In the genomic region with DNA sequence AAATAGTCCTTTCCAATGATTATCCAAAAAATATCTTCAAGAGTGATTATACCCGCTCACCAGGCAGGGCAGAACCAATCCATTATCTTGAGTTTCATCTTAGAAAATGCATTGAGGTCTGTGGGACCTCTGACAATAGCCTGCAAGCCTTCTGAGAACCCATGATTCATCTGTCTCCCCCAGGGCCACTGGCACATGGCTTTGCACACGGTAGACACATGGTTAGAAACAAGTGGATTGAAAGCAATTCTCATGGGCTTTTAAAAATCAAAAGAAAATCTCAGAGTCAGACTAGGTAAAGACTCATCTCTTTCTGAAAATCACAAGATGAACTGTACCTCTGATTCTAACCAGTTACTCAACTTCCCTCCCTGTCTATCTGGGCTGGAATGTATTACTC, we compare ENCODE assay signal across 16 cellular contexts. TPM values are rescaled to one million over a fixed set of nuclear protein-coding genes. Genes with fewer than 3 reads are reported as not detected.
DNase-seq lines count a peak whose midpoint lies in the region; ATAC-seq lines count a peak whose summit lies in the region.
"Had no signal": no experiment of that assay in that cellular context is flagged by ENCODE, and none has a peak within 500 bp of the region (broad histone marks: within the 10 kb centered on the region; RNA-seq: fewer than 3 reads in every experiment).

No MANE protein-coding gene starts in this region.

- H3K9me3 ChIP-seq in BLaER1, result peaks cover 10% of the 10 kb centered on the region

- DNase-seq in activated T-cell treated with anti-CD3 and anti-CD28 coated beads, Interleukin-2, amount 50 U/mL, for 72 hours, result no peak
- no peak for DNase-seq in activated T-cell treated with anti-CD3 and anti-CD28 coated beads, Interleukin-2, amount 50 U/mL, for 24 hours
- DNase-seq in SK-MEL-5 (ENCODE audit: low read depth, low spot score), result peak; percentile 28
- no peak for DNase-seq in stimulated activated effector memory CD8-positive, alpha-beta T cell treated with anti-CD3 and anti-CD28 coated beads, Interleukin-12 subunit alpha, Interleukin-12 subunit beta, amount 100 ng/mL, for 72 hours (ENCODE audit: low spot score in 2 of 2)
- no peak for DNase-seq in GOT3 (lab: John Stamatoyannopoulos, UW)
- no peak for DNase-seq in activated naive CD4-positive, alpha-beta T cell treated with anti-CD3 and anti-CD28 coated beads for 36 hours
- DNase-seq: AML-193; Calu3; CD8-positive, alpha-beta T cell; DMS79 treated with DMSO at 0.1 percent for 48 hours; GF-D8; H9 had no signal

- no peaks in the 10 kb centered on the region for H3K36me3 ChIP-seq in BLaER1

- peaks cover 56% of the 10 kb centered on the region for H3K27me3 Mint-ChIP-seq in activated T-cell treated with anti-CD3 and anti-CD28 coated beads, Interleukin-2, amount 50 U/mL, for 72 hours (ENCODE audit: low read depth)
- H3K27me3 Mint-ChIP-seq in activated T-cell treated with anti-CD3 and anti-CD28 coated beads, Interleukin-2, amount 50 U/mL, for 24 hours, result peaks cover 67% of the 10 kb centered on the region
- H3K27me3 Mint-ChIP-seq in activated naive CD4-positive, alpha-beta T cell treated with anti-CD3 and anti-CD28 coated beads for 36 hours (ENCODE audit: low read depth), result peaks cover 16% of the 10 kb centered on the region

- H3K27ac ChIP-seq in BLaER1, result no peak overlapping the region
- H3K27ac ChIP-seq: 22Rv1, A549 had no signal

- H3K4me3 ChIP-seq in BLaER1, result no peak overlapping the region
- H3K4me3 ChIP-seq: A549 had no signal

- no peaks in the 10 kb centered on the region for H4K20me1 ChIP-seq in BLaER1

- intact Hi-C loops in activated naive CD4-positive, alpha-beta T cell treated with anti-CD3 and anti-CD28 coated beads for 36 hours (cut with micrococcal nuclease), result loop anchor here (5.0 kb wide), 2 partner anchors 353 to 598 kb away; no protein-coding TSS in a partner anchor

- peak; percentile 55 to 57 for ATAC-seq in activated T-cell treated with anti-CD3 and anti-CD28 coated beads, Interleukin-2, amount 50 U/mL, for 72 hours (replicated peaks in 1 of 2)
- peak; percentile 41 for ATAC-seq in stimulated activated effector memory CD8-positive, alpha-beta T cell treated with anti-CD3 and anti-CD28 coated beads, Interleukin-12 subunit alpha, Interleukin-12 subunit beta, amount 100 ng/mL, for 72 hours
- ATAC-seq: A549; CD8-positive, alpha-beta T cell had no signal

- H3K4me1 Mint-ChIP-seq in activated T-cell treated with anti-CD3 and anti-CD28 coated beads, Interleukin-2, amount 50 U/mL, for 72 hours (ENCODE audit: low read depth), result peaks cover 8% of the 10 kb centered on the region
- H3K4me1 Mint-ChIP-seq in activated T-cell treated with anti-CD3 and anti-CD28 coated beads, Interleukin-2, amount 50 U/mL, for 24 hours (ENCODE audit: low read depth), result peaks cover 20% of the 10 kb centered on the region
- peaks cover 21% of the 10 kb centered on the region for H3K4me1 Mint-ChIP-seq in stimulated activated effector memory CD8-positive, alpha-beta T cell treated with anti-CD3 and anti-CD28 coated beads, Interleukin-12 subunit alpha, Interleukin-12 subunit beta, amount 100 ng/mL, for 72 hours
- H3K4me1 Mint-ChIP-seq in activated naive CD4-positive, alpha-beta T cell treated with anti-CD3 and anti-CD28 coated beads for 36 hours (ENCODE audit: low read depth), result peaks cover 3% of the 10 kb centered on the region

- H3K4me1 ChIP-seq in BLaER1, result peaks cover 38% of the 10 kb centered on the region

- in situ Hi-C loops in SK-MEL-5 (cut with HindIII; ENCODE audit: low pct_unique_long_range_greater_than_20kb, low sequenced_read_pairs), result loop anchor here (25.0 kb wide), 2 partner anchors 173 to 477 kb away; partner anchors contain the start of genes EDN3 and STX16

- H3K4me3 Mint-ChIP-seq in activated T-cell treated with anti-CD3 and anti-CD28 coated beads, Interleukin-2, amount 50 U/mL, for 72 hours, result no peak overlapping the region
- H3K4me3 Mint-ChIP-seq in activated T-cell treated with anti-CD3 and anti-CD28 coated beads, Interleukin-2, amount 50 U/mL, for 24 hours, result no peak overlapping the region
- no peak overlapping the region for H3K4me3 Mint-ChIP-seq in stimulated activated effector memory CD8-positive, alpha-beta T cell treated with anti-CD3 and anti-CD28 coated beads, Interleukin-12 subunit alpha, Interleukin-12 subunit beta, amount 100 ng/mL, for 72 hours
- no peak overlapping the region for H3K4me3 Mint-ChIP-seq in activated naive CD4-positive, alpha-beta T cell treated with anti-CD3 and anti-CD28 coated beads for 36 hours
- H3K4me3 Mint-ChIP-seq: CD8-positive, alpha-beta T cell; H9; IgD-negative memory B cell had no signal

- no peak overlapping the region for H3K9ac ChIP-seq in BLaER1

- peaks cover 2 to 3% of the 10 kb centered on the region in 2 donors for H3K9me3 Mint-ChIP-seq in activated T-cell treated with anti-CD3 and anti-CD28 coated beads, Interleukin-2, amount 50 U/mL, for 72 hours
- H3K9me3 Mint-ChIP-seq in activated T-cell treated with anti-CD3 and anti-CD28 coated beads, Interleukin-2, amount 50 U/mL, for 24 hours, result no peaks in the 10 kb centered on the region
- H3K9me3 Mint-ChIP-seq in stimulated activated effector memory CD8-positive, alpha-beta T cell treated with anti-CD3 and anti-CD28 coated beads, Interleukin-12 subunit alpha, Interleukin-12 subunit beta, amount 100 ng/mL, for 72 hours, result peaks cover 2% of the 10 kb centered on the region
- H3K9me3 Mint-ChIP-seq in activated naive CD4-positive, alpha-beta T cell treated with anti-CD3 and anti-CD28 coated beads for 36 hours, result no peaks in the 10 kb centered on the region
- H3K9me3 Mint-ChIP-seq: CD8-positive, alpha-beta T cell; IgD-negative memory B cell had no signal

- peaks cover 14% of the 10 kb centered on the region for H3K27me3 ChIP-seq in BLaER1

- CTCF ChIA-PET in activated naive CD4-positive, alpha-beta T cell treated with anti-CD3 and anti-CD28 coated beads for 36 hours (lab: Charles Lee), result no interaction called here

- H3K36me3 Mint-ChIP-seq in activated T-cell treated with anti-CD3 and anti-CD28 coated beads, Interleukin-2, amount 50 U/mL, for 72 hours (ENCODE audit: insufficient read depth in 2 of 2), result peaks cover 2 to 3% of the 10 kb centered on the region in 2 donors
- H3K36me3 Mint-ChIP-seq in activated T-cell treated with anti-CD3 and anti-CD28 coated beads, Interleukin-2, amount 50 U/mL, for 24 hours (ENCODE audit: low read depth), result peaks cover 3% of the 10 kb centered on the region
- H3K36me3 Mint-ChIP-seq in stimulated activated effector memory CD8-positive, alpha-beta T cell treated with anti-CD3 and anti-CD28 coated beads, Interleukin-12 subunit alpha, Interleukin-12 subunit beta, amount 100 ng/mL, for 72 hours, result peaks cover 8% of the 10 kb centered on the region
- H3K36me3 Mint-ChIP-seq in activated naive CD4-positive, alpha-beta T cell treated with anti-CD3 and anti-CD28 coated beads for 36 hours (ENCODE audit: low read depth), result peaks cover 2% of the 10 kb centered on the region
- H3K36me3 Mint-ChIP-seq: CD8-positive, alpha-beta T cell; IgD-negative memory B cell had no signal

- peak overlapping the region; percentile 59 for H3K4me2 ChIP-seq in BLaER1
- H3K4me2 ChIP-seq: A549 had no signal

- H3K27ac Mint-ChIP-seq in activated T-cell treated with anti-CD3 and anti-CD28 coated beads, Interleukin-2, amount 50 U/mL, for 72 hours, result no peak overlapping the region
- no peak overlapping the region for H3K27ac Mint-ChIP-seq in activated T-cell treated with anti-CD3 and anti-CD28 coated beads, Interleukin-2, amount 50 U/mL, for 24 hours
- no peak overlapping the region for H3K27ac Mint-ChIP-seq in stimulated activated effector memory CD8-positive, alpha-beta T cell treated with anti-CD3 and anti-CD28 coated beads, Interleukin-12 subunit alpha, Interleukin-12 subunit beta, amount 100 ng/mL, for 72 hours
- no peak overlapping the region for H3K27ac Mint-ChIP-seq in activated naive CD4-positive, alpha-beta T cell treated with anti-CD3 and anti-CD28 coated beads for 36 hours
- H3K27ac Mint-ChIP-seq: CD8-positive, alpha-beta T cell; IgD-negative memory B cell had no signal

RNA-seq across cellular contexts. Expression of gene GNAS-AS1, which starts 15.5 kb away (rescaled TPM):
- 1 to 10 TPM; 2.3 to 2.5 TPM for total RNA-seq in activated T-cell treated with anti-CD3 and anti-CD28 coated beads, Interleukin-2, amount 50 U/mL, for 72 hours
- 0.55 and 0.90 TPM in 2 replicates for total RNA-seq in SK-MEL-5 (2014; rRNA removed; shearing (Covaris generic))
- polyA plus RNA-seq in SK-MEL-5 (2015; cell fraction: cytosol; rRNA removed), result 0.10 and 1.3 TPM in 2 replicates
- polyA plus RNA-seq in SK-MEL-5 (2015; cell fraction: nucleus; rRNA removed), result 0.75 TPM in 1 of 2 replicates, not detected in the other
- 1 to 10 TPM; 1.6 to 1.9 TPM for total RNA-seq in activated naive CD4-positive, alpha-beta T cell treated with anti-CD3 and anti-CD28 coated beads for 36 hours
- polyA plus RNA-seq: A549, IgD-negative memory B cell had no signal

RNA-seq across cellular contexts. Expression of gene GNAS, which starts 17.3 kb away (rescaled TPM):
- 100 to 1,000 TPM; 781 to 820 TPM for total RNA-seq in activated T-cell treated with anti-CD3 and anti-CD28 coated beads, Interleukin-2, amount 50 U/mL, for 72 hours
- 589 and 602 TPM in 2 replicates for total RNA-seq in SK-MEL-5 (2014; rRNA removed; shearing (Covaris generic))
- 1,220 and 1,461 TPM in 2 replicates for polyA plus RNA-seq in SK-MEL-5 (2015; cell fraction: cytosol; rRNA removed)
- 382 and 411 TPM in 2 replicates for polyA plus RNA-seq in SK-MEL-5 (2015; cell fraction: nucleus; rRNA removed)
- total RNA-seq in activated naive CD4-positive, alpha-beta T cell treated with anti-CD3 and anti-CD28 coated beads for 36 hours, result 100 to 1,000 TPM; 770 to 802 TPM
